Comparison of ENCODE assay signal across 1 cellular context in the genomic region with DNA sequence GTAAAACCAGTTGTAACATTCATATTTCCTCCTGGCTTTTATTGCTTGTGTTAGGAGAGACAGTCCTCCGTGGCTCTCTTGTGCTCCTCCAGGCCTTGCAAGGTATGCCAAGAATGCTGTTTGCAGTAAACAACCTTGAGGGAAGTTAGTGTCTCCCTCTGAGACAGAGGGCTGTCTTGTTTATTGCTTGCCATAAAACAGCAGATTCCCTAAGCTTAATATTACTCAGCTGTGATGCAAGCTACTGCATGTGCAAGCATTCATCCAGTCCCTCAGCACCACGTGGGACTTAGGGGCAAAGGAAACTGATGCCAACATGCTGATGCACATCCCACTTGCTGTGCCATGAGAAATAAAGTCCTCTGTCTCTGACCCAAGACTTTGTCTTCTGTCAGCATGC.
TF ChIP-seq lines count a peak whose summit lies in the region.

No MANE protein-coding gene starts in this region.

TF ChIP-seq in A549, 52 proteins besides CTCF, POLR2A, EP300 and RAD21 (continued from another document):
- TF ChIP-seq SREBF2 (IDR thresholded peaks at IDR 0.05) (no peak), CHD2 (IDR thresholded peaks at IDR 0.05; ENCODE audit: low read length, partially characterized antibody) (no peak), SMC3 (IDR thresholded peaks at IDR 0.05) (no peak), MYC (IDR thresholded peaks at IDR 0.05; ENCODE audit: borderline replicate concordance, low read length) (no peak), MAZ (IDR thresholded peaks at IDR 0.05; ENCODE audit: borderline replicate concordance, low read depth, low read length) (no peak), RCOR1 (IDR thresholded peaks at IDR 0.05; ENCODE audit: low read depth, low read length) (no peak), FOSL2 (IDR thresholded peaks at IDR 0.05) (0 out of 2 replicates have a peak, but pooled peaks have one; percentile 23), FOSL2 (CRISPR knock-in tag; IDR thresholded peaks at IDR 0.05) (peak; percentile 71), CHD4 (IDR thresholded peaks at IDR 0.05; ENCODE audit: borderline replicate concordance) (no peak), ZSCAN20 (CRISPR knock-in tag; IDR thresholded peaks at IDR 0.05) (no peak), CEBPB (IDR thresholded peaks at IDR 0.05) (peak; percentile 52 to 90; a peak in 3 of 4 replicates), EHF (CRISPR knock-in tag; IDR thresholded peaks at IDR 0.05) (no peak), NR3C1 (IDR thresholded peaks at IDR 0.05) (no peak), HOXA7 (CRISPR knock-in tag; IDR thresholded peaks at IDR 0.05) (no peak)
- TF ChIP-seq, protein P1, sequence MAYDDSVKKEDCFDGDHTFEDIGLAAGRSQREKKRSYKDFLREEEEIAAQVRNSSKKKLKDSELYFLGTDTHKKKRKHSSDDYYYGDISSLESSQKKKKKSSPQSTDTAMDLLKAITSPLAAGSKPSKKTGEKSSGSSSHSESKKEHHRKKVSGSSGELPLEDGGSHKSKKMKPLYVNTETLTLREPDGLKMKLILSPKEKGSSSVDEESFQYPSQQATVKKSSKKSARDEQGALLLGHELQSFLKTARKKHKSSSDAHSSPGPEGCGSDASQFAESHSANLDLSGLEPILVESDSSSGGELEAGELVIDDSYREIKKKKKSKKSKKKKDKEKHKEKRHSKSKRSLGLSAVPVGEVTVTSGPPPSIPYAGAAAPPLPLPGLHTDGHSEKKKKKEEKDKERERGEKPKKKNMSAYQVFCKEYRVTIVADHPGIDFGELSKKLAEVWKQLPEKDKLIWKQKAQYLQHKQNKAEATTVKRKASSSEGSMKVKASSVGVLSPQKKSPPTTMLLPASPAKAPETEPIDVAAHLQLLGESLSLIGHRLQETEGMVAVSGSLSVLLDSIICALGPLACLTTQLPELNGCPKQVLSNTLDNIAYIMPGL (CRISPR knock-in tag; IDR thresholded peaks at IDR 0.05; ENCODE audit: borderline replicate concordance) = no peak
- TF ChIP-seq, protein P2, sequence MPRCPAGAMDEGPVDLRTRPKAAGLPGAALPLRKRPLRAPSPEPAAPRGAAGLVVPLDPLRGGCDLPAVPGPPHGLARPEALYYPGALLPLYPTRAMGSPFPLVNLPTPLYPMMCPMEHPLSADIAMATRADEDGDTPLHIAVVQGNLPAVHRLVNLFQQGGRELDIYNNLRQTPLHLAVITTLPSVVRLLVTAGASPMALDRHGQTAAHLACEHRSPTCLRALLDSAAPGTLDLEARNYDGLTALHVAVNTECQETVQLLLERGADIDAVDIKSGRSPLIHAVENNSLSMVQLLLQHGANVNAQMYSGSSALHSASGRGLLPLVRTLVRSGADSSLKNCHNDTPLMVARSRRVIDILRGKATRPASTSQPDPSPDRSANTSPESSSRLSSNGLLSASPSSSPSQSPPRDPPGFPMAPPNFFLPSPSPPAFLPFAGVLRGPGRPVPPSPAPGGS (IDR thresholded peaks at IDR 0.05) = no peak
- TF ChIP-seq, protein P3, sequence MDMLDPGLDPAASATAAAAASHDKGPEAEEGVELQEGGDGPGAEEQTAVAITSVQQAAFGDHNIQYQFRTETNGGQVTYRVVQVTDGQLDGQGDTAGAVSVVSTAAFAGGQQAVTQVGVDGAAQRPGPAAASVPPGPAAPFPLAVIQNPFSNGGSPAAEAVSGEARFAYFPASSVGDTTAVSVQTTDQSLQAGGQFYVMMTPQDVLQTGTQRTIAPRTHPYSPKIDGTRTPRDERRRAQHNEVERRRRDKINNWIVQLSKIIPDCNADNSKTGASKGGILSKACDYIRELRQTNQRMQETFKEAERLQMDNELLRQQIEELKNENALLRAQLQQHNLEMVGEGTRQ (IDR thresholded peaks at IDR 0.05) = peak; percentile 65
TF ChIP-seq in A549: peak in this region for 7.
